ENCODE assay signal across 16 cellular contexts in genomic region chr10:130740166-130740565, GRCh38.
DNase-seq lines count a peak whose midpoint lies in the region; ATAC-seq, FAIRE-seq and TF ChIP-seq lines count a peak whose summit lies in the region.
"Had no signal": no experiment of that assay in that cellular context is flagged by ENCODE, and none has a peak within 500 bp of the region (broad histone marks: within the 10 kb centered on the region; RNA-seq: fewer than 3 reads in every experiment).

No MANE protein-coding gene starts in this region.

- H2AFZ ChIP-seq in HepG2 (ENCODE audit: low read length): no peak overlapping the region
- H2AFZ ChIP-seq: GM23338 had no signal

- H3K36me3 ChIP-seq in spleen (no peaks in the 10 kb centered on the region), HepG2 (replicated peaks in 1 of 2; ENCODE audit: control insufficient read depth in 1 of 2, insufficient read depth in 2 of 2, low read length in 2 of 2) (no peaks in the 10 kb centered on the region)
- H3K36me3 ChIP-seq: BLaER1 had no signal

- in situ Hi-C loops in HepG2 (cut with HindIII; ENCODE audit: extremely low pct_ligation_motif_present, low pct_unique_long_range_greater_than_20kb): no loop called here

- POLR2A ChIA-PET in HepG2 (lab: Yijun Ruan, JAX): no interaction called here

- ATAC-seq in left cardiac atrium: no peak
- no peak for ATAC-seq in GM18909 (IDR thresholded peaks at IDR 0.05; ENCODE audit: poor library complexity, unreplicated experiment)
- no peak for ATAC-seq in HepG2
- ATAC-seq: GM23338 had no signal

- CTCF ChIA-PET in HepG2 (lab: Yijun Ruan, JAX; ENCODE audit: low intra/inter-chr PET ratio, low total read pairs): no interaction called here

- no peak overlapping the region for H3K9ac ChIP-seq in HepG2 (ENCODE audit: insufficient read depth, low read depth, low read length)
- H3K9ac ChIP-seq: BLaER1 had no signal

- H3K4me2 ChIP-seq in HepG2 (ENCODE audit: low read depth, low read length): no peak overlapping the region
- H3K4me2 ChIP-seq: BLaER1, GM23338 had no signal

- no peak for TF ChIP-seq EP300 in HepG2 (IDR thresholded peaks at IDR 0.05; ENCODE audit: low read depth in 2 of 2, low read length in 2 of 2)
- TF ChIP-seq EP300 in HepG2 (CRISPR knock-in tag; IDR thresholded peaks at IDR 0.05; ENCODE audit: borderline replicate concordance): no peak

- intact Hi-C loops in cardiac septum (cut with DNase I) (no loop called here), left cardiac atrium (cut with DNase I) (no loop called here), spleen (cut with DNase I; ENCODE audit: low total_unique reads) (no loop called here), HepG2 (cut with micrococcal nuclease; ENCODE audit: unreplicated experiment) (no loop called here)

- H4K20me1 ChIP-seq in HepG2 (ENCODE audit: insufficient read depth, low read length): no peaks in the 10 kb centered on the region
- H4K20me1 ChIP-seq: BLaER1 had no signal

- TF ChIP-seq CTCF in spleen (IDR thresholded peaks at IDR 0.05 in 8 of 11, conservative IDR thresholded peaks at IDR 0.05 in 3 of 11): no peak
- TF ChIP-seq CTCF in HepG2 (CRISPR knock-in tag; IDR thresholded peaks at IDR 0.05): no peak

- no peaks in the 10 kb centered on the region for H3K79me2 ChIP-seq in HepG2 (ENCODE audit: insufficient read depth, low read length)

- no peak for FAIRE-seq in HepG2 (lab: Jason Lieb, UNC)

- WGBS in spleen, 5 donors: 78 to 83% (median 81%) methylated on average over 7 to 11 of the region's 11 CpGs
- 5% methylated on average over 9 of the region's 11 CpGs for WGBS in HepG2 (ENCODE audit: low lambda C conversion rate)

- TF ChIP-seq POLR2A in spleen (IDR thresholded peaks at IDR 0.05) (no peak), HepG2 (IDR thresholded peaks at IDR 0.05; ENCODE audit: insufficient read depth in 1 of 2, low read depth in 2 of 2, low read length in 2 of 2) (no peak)

- TF ChIP-seq RAD21 in HepG2 (CRISPR knock-in tag; IDR thresholded peaks at IDR 0.05): no peak

- DNase-seq in cardiac septum (ENCODE audit: low spot score) (peak; percentile 57), left cardiac atrium (no peak), mesenteric fat pad (ENCODE audit: low spot score) (peak; percentile 39), spleen (peak; percentile 71), NCI-H345 (lab: John Stamatoyannopoulos, UW) (no peak), HepG2 (ENCODE audit: low spot score) (no peak), NCI-H1092 (lab: John Stamatoyannopoulos, UW) (no peak)
- DNase-seq: 8988T; AML-193; CD8-positive, alpha-beta memory T cell; GF-D8; H9 had no signal

- no peaks in the 10 kb centered on the region for H3K4me1 ChIP-seq in spleen
- H3K4me1 ChIP-seq in HepG2 (ENCODE audit: insufficient read depth, low read length): no peaks in the 10 kb centered on the region
- H3K4me1 ChIP-seq: Caco-2 had no signal

- no TSS peak for BruUV-seq in HepG2 (replicated peaks; lab: Mats Ljungman, UMichigan)

- H3K27ac ChIP-seq in spleen (no peak overlapping the region), HepG2 (ENCODE audit: extremely low read length, insufficient read depth, low read length) (no peak overlapping the region)
- H3K27ac ChIP-seq: BLaER1 had no signal

- H3K4me3 ChIP-seq in spleen (no peak overlapping the region), HepG2 (replicated peaks in 1 of 3; ENCODE audit: insufficient read depth in 1 of 3, low read depth in 2 of 3, low read length in 3 of 3) (no peak overlapping the region)
- H3K4me3 ChIP-seq: BLaER1, GM23338 had no signal

- H3K9me3 ChIP-seq in spleen (no peaks in the 10 kb centered on the region), HepG2 (ENCODE audit: low read length) (no peaks in the 10 kb centered on the region)
- H3K9me3 ChIP-seq: BLaER1, Caco-2 had no signal

- H3K27me3 ChIP-seq in spleen (replicated peaks in 1 of 7): peaks cover 0 to 16% (median 0%) of the 10 kb centered on the region in 7 donors
- H3K27me3 ChIP-seq in HepG2 (ENCODE audit: control insufficient read depth in 1 of 2, insufficient read depth in 2 of 2, low read length in 2 of 2): peaks cover 0 to 8% of the 10 kb centered on the region in 2 experiments; a peak in 1 of 5 replicates
- H3K27me3 ChIP-seq: BLaER1 had no signal

TF ChIP-seq in HepG2, 621 proteins besides CTCF, POLR2A, EP300 and RAD21:
- no peak for TF ChIP-seq RARA (CRISPR knock-in tag; IDR thresholded peaks at IDR 0.05)
- no peak for TF ChIP-seq ZNF230 (CRISPR knock-in tag; IDR thresholded peaks at IDR 0.05)
- no peak for TF ChIP-seq HES4 (CRISPR knock-in tag; IDR thresholded peaks at IDR 0.05; ENCODE audit: borderline replicate concordance)
- TF ChIP-seq KMT2B (CRISPR knock-in tag; IDR thresholded peaks at IDR 0.05): no peak
- no peak for TF ChIP-seq YEATS2 (CRISPR knock-in tag; IDR thresholded peaks at IDR 0.05; ENCODE audit: borderline replicate concordance)
- TF ChIP-seq HNRNPK (IDR thresholded peaks at IDR 0.05; ENCODE audit: low read depth, low read length, poor library complexity, severe bottlenecking): no peak
- no peak for TF ChIP-seq ZNF75D (CRISPR knock-in tag; IDR thresholded peaks at IDR 0.05; ENCODE audit: borderline replicate concordance)
- no peak for TF ChIP-seq DPF2 (CRISPR knock-in tag; IDR thresholded peaks at IDR 0.05; ENCODE audit: borderline replicate concordance, low read depth)
- TF ChIP-seq ZNF296 (CRISPR knock-in tag; conservative IDR thresholded peaks at IDR 0.05): no peak
- no peak for TF ChIP-seq CHD2 (IDR thresholded peaks at IDR 0.05; ENCODE audit: low read depth, low read length)
- TF ChIP-seq NFKBIZ (CRISPR knock-in tag; IDR thresholded peaks at IDR 0.05): no peak
- no peak for TF ChIP-seq ZNF615 (CRISPR knock-in tag; IDR thresholded peaks at IDR 0.05; ENCODE audit: borderline replicate concordance)
- no peak for TF ChIP-seq PITX1 (CRISPR knock-in tag; IDR thresholded peaks at IDR 0.05)
- TF ChIP-seq ZNF10 (CRISPR knock-in tag; IDR thresholded peaks at IDR 0.05; ENCODE audit: borderline replicate concordance, low read depth): no peak

Comparison
In these comparisons a context has a peak if more than half of its experiments do, and no peak if none do; other contexts are left out.
1. DNase-seq: peak in cardiac septum (single experiment), mesenteric fat pad (single experiment) and spleen (single experiment); none in left cardiac atrium (single experiment), NCI-H345 (single experiment), HepG2 (single experiment) and NCI-H1092 (single experiment).